In the genomic region with DNA sequence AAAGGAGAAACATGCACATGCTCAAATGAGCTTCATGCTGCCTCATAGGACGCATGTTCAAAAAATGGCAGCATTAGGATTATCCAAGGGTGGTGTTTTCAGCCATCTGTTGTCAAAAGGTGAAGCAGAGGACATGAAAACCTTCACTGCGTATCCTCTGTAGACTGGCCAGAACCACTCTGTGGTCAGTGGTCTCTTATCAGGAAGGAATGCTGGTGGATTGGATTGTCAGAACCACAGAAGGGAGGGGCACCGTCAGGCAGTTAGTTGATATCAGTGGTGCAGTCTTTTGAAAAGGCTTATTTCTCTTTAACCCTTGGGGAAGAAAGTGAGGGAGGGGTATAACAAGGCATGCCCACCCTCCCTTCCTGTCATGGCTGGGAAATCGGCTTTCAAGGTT, we compare ENCODE assay signal across 24 cellular contexts.
"Had no signal": no experiment of that assay in that cellular context is flagged by ENCODE, and none has a peak within 500 bp of the region (broad histone marks: within the 10 kb centered on the region; RNA-seq: fewer than 3 reads in every experiment).

No MANE protein-coding gene starts in this region.

- DNase-seq: activated CD4-positive, alpha-beta T cell treated with anti-CD3 and anti-CD28 coated beads for 36 hours; activated CD4-positive, alpha-beta T cell treated with anti-CD3 and anti-CD28 coated beads, Interleukin-2, amount 50 U/mL, for 4 hours; activated CD8-positive, alpha-beta memory T cell treated with anti-CD3 and anti-CD28 coated beads, Interleukin-2, amount 50 U/mL, for 48 hours; activated naive CD4-positive, alpha-beta T cell treated with Interleukin-2 at 50 U/mL for 16 hours; activated naive CD8-positive, alpha-beta T cell treated with anti-CD3 and anti-CD28 coated beads for 36 hours; activated T-cell treated with anti-CD3 and anti-CD28 coated beads, Interleukin-2, amount 50 U/mL, for 4 hours; amniotic stem cell; central memory CD4-positive, alpha-beta T cell; effector memory CD4-positive, alpha-beta T cell; head of caudate nucleus; hypothalamus; islet precursor cell; left cardiac atrium; naive B cell; posterior cingulate gyrus; sigmoid colon; stimulated activated CD4-positive, alpha-beta T cell treated with anti-CD3 and anti-CD28 coated beads, Interleukin-4, amount 100 ng/mL, for 24 hours; stimulated activated naive CD8-positive, alpha-beta T cell treated with anti-CD3 and anti-CD28 coated beads, Interleukin-15, Interleukin-2, amounts not matched to agents 100 U/mL and 50 U/mL, for 24 hours; T-helper 1 cell; thyroid gland; upper lobe of right lung had no signal

- H3K27me3 ChIP-seq: sigmoid colon, thyroid gland, upper lobe of right lung had no signal

- H3K36me3 ChIP-seq: sigmoid colon, thyroid gland, upper lobe of right lung had no signal

- H3K4me3 ChIP-seq: sigmoid colon, thyroid gland, upper lobe of right lung had no signal

- H3K4me1 ChIP-seq: upper lobe of right lung had no signal

- H3K9me3 ChIP-seq: sigmoid colon, thyroid gland, upper lobe of right lung had no signal

- FAIRE-seq: colon, frontal cortex, TTC549 had no signal
